Comparison of ENCODE assay signal across 23 cellular contexts in the genomic region with DNA sequence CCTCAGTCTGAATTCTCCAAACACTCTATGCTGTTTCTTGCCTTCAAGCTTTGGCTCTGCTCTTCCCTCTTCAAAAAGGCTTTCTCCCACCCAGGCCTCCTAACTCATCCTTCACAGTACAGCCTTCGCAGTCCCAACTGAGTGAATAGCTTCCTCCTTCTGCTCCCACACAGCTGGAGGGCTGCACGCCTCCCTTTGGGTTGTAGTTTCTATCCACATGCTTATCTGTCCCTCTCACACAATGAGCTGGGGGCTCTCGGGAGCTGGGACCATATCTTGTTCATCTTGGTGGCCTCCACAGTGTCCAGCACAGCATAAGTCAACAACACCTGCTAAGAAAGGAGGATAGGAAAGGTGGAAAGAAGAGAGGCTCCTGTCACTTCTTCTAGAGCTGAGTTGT.
"Had no signal": no experiment of that assay in that cellular context is flagged by ENCODE, and none has a peak within 500 bp of the region (broad histone marks: within the 10 kb centered on the region; RNA-seq: fewer than 3 reads in every experiment).

No MANE protein-coding gene starts in this region.

- H3K27me3 ChIP-seq: body of pancreas, colonic mucosa had no signal

- H3K4me1 ChIP-seq: adrenal gland, body of pancreas, colonic mucosa had no signal

- H3K4me3 ChIP-seq: adrenal gland, body of pancreas, colonic mucosa, esophagus squamous epithelium had no signal

- H3K36me3 ChIP-seq: adrenal gland, colonic mucosa, esophagus squamous epithelium had no signal

- H3K27ac ChIP-seq: adrenal gland, body of pancreas, colonic mucosa, epithelial cell of prostate, esophagus squamous epithelium, VCaP had no signal

- DNase-seq: activated CD4-positive, alpha-beta T cell treated with anti-CD3 and anti-CD28 coated beads for 1 hour; activated CD4-positive, alpha-beta T cell treated with anti-CD3 and anti-CD28 coated beads for 48 hours; activated CD4-positive, alpha-beta T cell treated with anti-CD3 and anti-CD28 coated beads, Interleukin-2, amount 50 U/mL, for 1 hour; activated CD4-positive, alpha-beta T cell treated with anti-CD3 and anti-CD28 coated beads, Interleukin-2, amount 50 U/mL, for 48 hours; activated CD8-positive, alpha-beta memory T cell treated with anti-CD3 and anti-CD28 coated beads for 24 hours; activated CD8-positive, alpha-beta T cell treated with anti-CD3 and anti-CD28 coated beads for 36 hours; activated effector memory CD4-positive, alpha-beta T cell treated with anti-CD3 and anti-CD28 coated beads, Interleukin-2, amount 50 U/mL, for 16 hours; activated naive CD4-positive, alpha-beta T cell treated with anti-CD3 and anti-CD28 coated beads for 36 hours; activated naive CD8-positive, alpha-beta T cell treated with anti-CD3 and anti-CD28 coated beads for 36 hours; activated naive CD8-positive, alpha-beta T cell treated with anti-CD3 and anti-CD28 coated beads, Interleukin-2, amount 50 U/mL, for 24 hours; activated T-cell treated with anti-CD3 and anti-CD28 coated beads, Interleukin-2, amount 50 U/mL, for 4 hours; adrenal gland; amygdala; aorta; body of pancreas; caudate nucleus; colonic mucosa; effector CD8-positive, alpha-beta T cell; esophagus squamous epithelium; head of caudate nucleus; T-helper 2 cell had no signal

- H3K9me3 ChIP-seq: adrenal gland, body of pancreas, colonic mucosa, esophagus squamous epithelium had no signal
